Comparison of ENCODE assay signal across 20 cellular contexts in the genomic region with DNA sequence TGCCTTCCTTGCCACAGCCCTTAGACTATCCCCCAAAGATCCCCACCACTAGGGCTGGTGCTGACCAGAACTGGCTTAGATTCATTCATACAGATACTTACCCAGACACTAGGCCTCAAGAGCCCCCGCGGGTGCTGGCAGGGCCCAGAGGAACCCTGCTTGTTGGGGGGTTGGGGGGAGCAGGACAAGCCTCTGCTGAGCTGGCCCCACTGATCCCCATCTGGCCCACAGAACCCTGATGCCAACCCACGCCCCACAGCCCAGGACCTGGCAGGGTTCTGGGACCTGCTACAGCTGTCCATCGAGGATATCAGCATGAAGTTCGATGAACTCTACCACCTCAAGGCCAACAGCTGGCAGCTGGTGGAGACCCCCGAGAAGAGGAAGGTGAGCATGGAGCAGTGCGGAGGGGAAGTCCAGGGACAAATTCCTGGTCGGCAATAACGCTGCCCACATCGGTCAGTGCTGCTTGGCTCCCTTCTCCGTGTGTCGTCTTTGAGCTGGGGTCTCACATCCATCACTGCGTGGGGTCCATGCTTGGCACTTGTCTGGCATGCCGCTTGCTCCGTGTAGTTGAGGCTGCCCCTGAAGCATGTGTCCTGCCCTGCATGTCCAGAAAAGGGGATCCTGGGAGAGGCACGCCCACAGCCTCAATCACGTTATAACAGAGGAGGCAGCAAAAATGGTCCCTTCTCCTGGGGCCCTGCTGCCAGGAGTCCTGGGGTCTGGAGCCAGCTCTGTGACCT. TPM values are rescaled to one million over a fixed set of nuclear protein-coding genes. Genes with fewer than 3 reads are reported as not detected.
DNase-seq lines count a peak whose midpoint lies in the region; ATAC-seq, FAIRE-seq and TF ChIP-seq lines count a peak whose summit lies in the region.
"Had no signal": no experiment of that assay in that cellular context is flagged by ENCODE, and none has a peak within 500 bp of the region (broad histone marks: within the 10 kb centered on the region; RNA-seq: fewer than 3 reads in every experiment).

No MANE protein-coding gene starts in this region.

- no peak overlapping the region for H4K5ac ChIP-seq in H1 (ENCODE audit: insufficient read length, low read depth, low read length)

- TF ChIP-seq RAD21 in H1 (IDR thresholded peaks at IDR 0.05 in 1 of 2, conservative IDR thresholded peaks at IDR 0.05 in 1 of 2; ENCODE audit: low read depth in 2 of 2, low read length in 2 of 2): no peak

- H2BK12ac ChIP-seq in H1 (ENCODE audit: low read depth, low read length): no peak overlapping the region

- peaks cover 7% of the 10 kb centered on the region for H3K36me3 Mint-ChIP-seq in activated naive CD4-positive, alpha-beta T cell treated with anti-CD3 and anti-CD28 coated beads, Interleukin-2, amount 10 ng/mL, durations not matched to agents 7 days and 5 days

- peak overlapping the region; percentile 26 for H3K27ac ChIP-seq in cardiac muscle cell
- no peak overlapping the region for H3K27ac ChIP-seq in right atrium auricular region
- H3K27ac ChIP-seq in H1 (ENCODE audit: low read depth, low read length): no peak overlapping the region
- H3K27ac ChIP-seq in osteoblast (ENCODE audit: low read depth, low read length): no peak overlapping the region
- H3K27ac ChIP-seq: A549, PC-9, suprapubic skin had no signal

- H3K36me3 ChIP-seq in cardiac muscle cell: peaks cover 25% of the 10 kb centered on the region
- peaks cover 61% of the 10 kb centered on the region for H3K36me3 ChIP-seq in right atrium auricular region
- H3K36me3 ChIP-seq in H1 (ENCODE audit: control insufficient read depth in 2 of 4, insufficient read depth in 4 of 4, low read length in 3 of 4): peaks cover 6 to 34% (median 19%) of the 10 kb centered on the region in 4 experiments
- H3K36me3 ChIP-seq in osteoblast (ENCODE audit: insufficient read depth, low read length): peaks cover 82% of the 10 kb centered on the region

- H3K4ac ChIP-seq in H1 (replicated peaks; ENCODE audit: insufficient read length, low read depth, low read length): no peak overlapping the region

- H3K27me3 ChIP-seq in cardiac muscle cell (no peaks in the 10 kb centered on the region), right atrium auricular region (no peaks in the 10 kb centered on the region), H1 (replicated peaks in 1 of 4; ENCODE audit: control insufficient read depth in 3 of 4, extremely low read depth in 1 of 4, insufficient read depth in 3 of 4, low read length in 3 of 4) (no peaks in the 10 kb centered on the region), osteoblast (ENCODE audit: insufficient read depth, low read length) (no peaks in the 10 kb centered on the region)
- H3K27me3 ChIP-seq: BLaER1 treated with 17β-estradiol and CSF1 and Interleukin-3, amounts not matched to agents 10 nM and 100 nM; suprapubic skin had no signal

- FAIRE-seq in H1 (lab: Jason Lieb, UNC): no peak
- FAIRE-seq: A549 had no signal

- H4K91ac ChIP-seq in H1 (replicated peaks; ENCODE audit: insufficient read length, low read length): no peak overlapping the region

- WGBS in H1 (ENCODE audit: extremely low coverage in 1 of 2, insufficient coverage in 1 of 2, insufficient read length in 1 of 2, insufficient replicate concordance in 2 of 2, low coverage in 1 of 2, low lambda C conversion rate in 2 of 2, missing lambda C conversion rate in 1 of 2), 2 experiments: 95% methylated on average over 17 of the region's 17 CpGs; no CpG with 5 or more reads in 1 of the 2 experiments

- no peak overlapping the region for H3K23ac ChIP-seq in H1 (ENCODE audit: insufficient read length)

- H2AK5ac ChIP-seq in H1 (ENCODE audit: low read depth, low read length): no peak overlapping the region

- 0 out of 2 replicates have a peak overlapping the region, but pooled peaks have one; percentile 35 for H2BK5ac ChIP-seq in H1 (ENCODE audit: low read depth, low read length)

- no peaks in the 10 kb centered on the region for H3K9me3 Mint-ChIP-seq in activated naive CD4-positive, alpha-beta T cell treated with anti-CD3 and anti-CD28 coated beads, Interleukin-2, amount 10 ng/mL, durations not matched to agents 7 days and 5 days
- H3K9me3 Mint-ChIP-seq: activated naive CD4-positive, alpha-beta T cell treated with anti-CD3 and anti-CD28 coated beads, Interleukin-2, amount 50 U/mL, for 24 hours had no signal

- H2BK15ac ChIP-seq in H1 (ENCODE audit: low read length): no peak overlapping the region

- H3K79me2 ChIP-seq in H1 (ENCODE audit: control insufficient read depth in 1 of 2, insufficient read depth in 2 of 2, low read length in 2 of 2) (no peaks in the 10 kb centered on the region), osteoblast (ENCODE audit: insufficient read depth, low read length) (peaks cover 41% of the 10 kb centered on the region)

- H3K23me2 ChIP-seq in H1 (ENCODE audit: low read depth, low read length): no peaks in the 10 kb centered on the region

- no peak overlapping the region for H3K9ac ChIP-seq in H1 (replicated peaks in 1 of 4; ENCODE audit: extremely low read depth in 1 of 4, low read depth in 3 of 4, low read length in 3 of 4)

- H3K14ac ChIP-seq in H1 (ENCODE audit: insufficient read length): no peak overlapping the region

- H4K20me1 ChIP-seq in H1 (replicated peaks in 1 of 2; ENCODE audit: control insufficient read depth in 1 of 2, insufficient read depth in 2 of 2, low read length in 2 of 2): peaks cover 9 to 11% of the 10 kb centered on the region in 2 experiments
- H4K20me1 ChIP-seq in osteoblast (ENCODE audit: insufficient read depth, low read length): peaks cover 30% of the 10 kb centered on the region

- H3K9me3 ChIP-seq in cardiac muscle cell (ENCODE audit: low read depth) (no peaks in the 10 kb centered on the region), right atrium auricular region (no peaks in the 10 kb centered on the region), H1 (ENCODE audit: insufficient read depth in 2 of 2, low read depth in 1 of 2, low read length in 1 of 2) (no peaks in the 10 kb centered on the region), osteoblast (ENCODE audit: low read depth, low read length) (no peaks in the 10 kb centered on the region)
- H3K9me3 ChIP-seq: A549; BLaER1 treated with 17β-estradiol and CSF1 and Interleukin-3, amounts not matched to agents 10 nM and 100 nM; suprapubic skin had no signal

- no peaks in the 10 kb centered on the region for H3K27me3 Mint-ChIP-seq in activated naive CD4-positive, alpha-beta T cell treated with anti-CD3 and anti-CD28 coated beads, Interleukin-2, amount 10 ng/mL, durations not matched to agents 7 days and 5 days
- H3K27me3 Mint-ChIP-seq: activated naive CD4-positive, alpha-beta T cell treated with anti-CD3 and anti-CD28 coated beads, Interleukin-2, amount 50 U/mL, for 24 hours had no signal

- H2AFZ ChIP-seq in H1 (ENCODE audit: low read length): no peak overlapping the region
- H2AFZ ChIP-seq in osteoblast (ENCODE audit: low read length): no peak overlapping the region
- H2AFZ ChIP-seq: PC-9 had no signal

- H3K4me3 Mint-ChIP-seq in activated naive CD4-positive, alpha-beta T cell treated with anti-CD3 and anti-CD28 coated beads, Interleukin-2, amount 10 ng/mL, durations not matched to agents 7 days and 5 days: no peak overlapping the region
- H3K4me3 Mint-ChIP-seq: activated naive CD4-positive, alpha-beta T cell treated with anti-CD3 and anti-CD28 coated beads, Interleukin-2, amount 50 U/mL, for 24 hours had no signal

- no peak for TF ChIP-seq POLR2A in H1 (IDR thresholded peaks at IDR 0.05; ENCODE audit: control extremely low read depth in 1 of 2, low read depth in 2 of 2, low read length in 2 of 2)

- H2BK120ac ChIP-seq in H1 (replicated peaks; ENCODE audit: low read depth, low read length): no peak overlapping the region

- CTCF ChIA-PET in H1 (lab: Charles Lee; ENCODE audit: partially characterized antibody): interaction anchor here (0.6 to 1.3 kb wide), 2 partner anchors 8 to 89 kb away, joined by 3 to 4 read pairs; no protein-coding TSS in a partner anchor
- CTCF ChIA-PET in activated naive CD4-positive, alpha-beta T cell treated with anti-CD3 and anti-CD28 coated beads, Interleukin-2, amount 10 ng/mL, durations not matched to agents 7 days and 5 days (lab: Charles Lee): no interaction called here

- no peak overlapping the region for H3K18ac ChIP-seq in H1 (ENCODE audit: extremely low read depth, low read length)

- TF ChIP-seq EP300 in H1 (IDR thresholded peaks at IDR 0.05; ENCODE audit: borderline replicate concordance in 1 of 2, low read depth in 2 of 2, low read length in 2 of 2): no peak

- H3K79me1 ChIP-seq in H1 (ENCODE audit: low read depth, low read length): no peaks in the 10 kb centered on the region; the same call in 1 of the 2 replicates

- POLR2A ChIA-PET in H1 (lab: Charles Lee; ENCODE audit: partially characterized antibody): no interaction called here

- H3K4me3 ChIP-seq in cardiac muscle cell: no peak overlapping the region
- H3K4me3 ChIP-seq in right atrium auricular region: no peak overlapping the region
- no peak overlapping the region for H3K4me3 ChIP-seq in H1 (ENCODE audit: extremely low read depth in 1 of 4, insufficient read depth in 2 of 4, low read depth in 3 of 4, low read length in 4 of 4)
- no peak overlapping the region for H3K4me3 ChIP-seq in osteoblast (ENCODE audit: insufficient read depth, low read length)
- H3K4me3 ChIP-seq: A549; BLaER1 treated with 17β-estradiol and CSF1 and Interleukin-3, amounts not matched to agents 10 nM and 100 nM; PC-9; suprapubic skin had no signal

- DNase-seq in cardiac muscle cell (ENCODE audit: low read depth in 1 of 2, low spot score in 1 of 2) (no peak), right atrium auricular region (ENCODE audit: low spot score) (no peak), H1 (ENCODE audit: low read depth in 1 of 2, low spot score in 2 of 2) (no peak), osteoblast (ENCODE audit: insufficient read length, low spot score, missing footprints) (peak; percentile 37), globus pallidus (ENCODE audit: low spot score) (no peak)
- no peak for DNase-seq in stimulated activated CD4-positive, alpha-beta T cell treated with anti-CD3 and anti-CD28 coated beads, Interleukin-1b, Interleukin-23, amount 100 ng/mL, for 48 hours
- DNase-seq in activated naive CD4-positive, alpha-beta T cell treated with anti-CD3 and anti-CD28 coated beads, Interleukin-2, amount 10 ng/mL, durations not matched to agents 7 days and 5 days: no peak
- DNase-seq: activated T-cell treated with anti-CD3 and anti-CD28 coated beads, Interleukin-2, amount 50 U/mL, for 48 hours; effector memory CD4-positive, alpha-beta T cell; kidney glomerular epithelial cell; NCI-H1092 treated with DMSO at 0.1 percent for 48 hours; NCI-H2029 treated with DMSO at 0.1 percent for 48 hours; PC-9; right cardiac atrium; SIG-M5 had no signal

- no peak overlapping the region for H2BK20ac ChIP-seq in H1 (ENCODE audit: low read length)

- no peak overlapping the region; the same call in 1 of the 2 replicates for H4K8ac ChIP-seq in H1 (ENCODE audit: extremely low read depth, insufficient read depth, low read length)

- H3K4me1 ChIP-seq in cardiac muscle cell (ENCODE audit: low read depth) (no peaks in the 10 kb centered on the region), right atrium auricular region (peaks cover 0 to 6% of the 10 kb centered on the region in 2 donors), H1 (replicated peaks in 1 of 4; ENCODE audit: control insufficient read depth in 3 of 4, insufficient read depth in 4 of 4, low read length in 3 of 4) (no peaks in the 10 kb centered on the region), osteoblast (ENCODE audit: insufficient read depth, low read length) (no peaks in the 10 kb centered on the region)
- H3K4me1 ChIP-seq: A549, suprapubic skin had no signal

- H3K4me2 ChIP-seq in H1 (ENCODE audit: insufficient read depth in 1 of 2, low read depth in 2 of 2, low read length in 2 of 2) (no peak overlapping the region), osteoblast (ENCODE audit: insufficient read depth, low read length) (no peak overlapping the region)
- H3K4me2 ChIP-seq: A549, PC-9 had no signal

- no peak overlapping the region for H3K27ac Mint-ChIP-seq in activated naive CD4-positive, alpha-beta T cell treated with anti-CD3 and anti-CD28 coated beads, Interleukin-2, amount 10 ng/mL, durations not matched to agents 7 days and 5 days
- H3K27ac Mint-ChIP-seq: activated naive CD4-positive, alpha-beta T cell treated with anti-CD3 and anti-CD28 coated beads, Interleukin-2, amount 50 U/mL, for 24 hours had no signal

- no peak overlapping the region for H3K56ac ChIP-seq in H1 (replicated peaks; ENCODE audit: insufficient read length, low read depth, low read length)

- ATAC-seq in HG03571 (IDR thresholded peaks at IDR 0.05; ENCODE audit: unreplicated experiment): no peak
- ATAC-seq: right cardiac atrium had no signal

- no peaks in the 10 kb centered on the region for H3K4me1 Mint-ChIP-seq in activated naive CD4-positive, alpha-beta T cell treated with anti-CD3 and anti-CD28 coated beads, Interleukin-2, amount 10 ng/mL, durations not matched to agents 7 days and 5 days
- H3K4me1 Mint-ChIP-seq: activated naive CD4-positive, alpha-beta T cell treated with anti-CD3 and anti-CD28 coated beads, Interleukin-2, amount 50 U/mL, for 24 hours had no signal

- TF ChIP-seq CTCF in cardiac muscle cell (IDR thresholded peaks at IDR 0.05; ENCODE audit: low read depth, low read length) (no peak), right atrium auricular region (IDR thresholded peaks at IDR 0.05) (no peak), H1 (IDR thresholded peaks at IDR 0.05; ENCODE audit: control extremely low read depth in 1 of 3, insufficient read depth in 1 of 3, low read depth in 1 of 3, low read length in 3 of 3) (no peak), osteoblast (IDR thresholded peaks at IDR 0.05; ENCODE audit: extremely low read depth, low read depth, low read length) (no peak)

RNA-seq across cellular contexts. Expression of a gene that starts 15.5 kb away (rescaled TPM):
- 579 and 882 TPM in 2 replicates for total RNA-seq in cardiac muscle cell
- polyA plus RNA-seq in cardiac muscle cell: 1,085 and 1,624 TPM in 2 replicates
- 100 to 1,000 TPM; 558 to 602 TPM for total RNA-seq in right atrium auricular region
- total RNA-seq in H1 (2021; fragmentation: NEBNext Ultra II Directional; extraction: Animal tissue kit (Norgen Biotek cat#: 25700)): 193 TPM in 2 replicates
- polyA plus RNA-seq in H1 (2011; rRNA removed): 26.8 and 33.6 TPM in 2 replicates
- 26.1 TPM for polyA plus RNA-seq in H1 (2011; cell fraction: cytosol; rRNA removed)
- polyA plus RNA-seq in H1 (2011; cell fraction: nucleus; rRNA removed): 27.8 TPM
- 116 to 146 TPM (median 142 TPM) in 4 replicates for polyA plus RNA-seq in H1 (2012, experiment 1 of 2)
- 93.0 TPM for polyA plus RNA-seq in H1 (2012, experiment 2 of 2)
- 124 TPM for polyA plus RNA-seq in H1 (2013, experiment 1 of 2)
- 130 TPM for polyA plus RNA-seq in H1 (2013, experiment 2 of 2)
- 14.4 and 18.9 TPM in 2 replicates for polyA minus RNA-seq in H1 (2011; rRNA and poly(A)+ RNA removed)
- polyA minus RNA-seq in H1 (2011; cell fraction: cytosol; rRNA and poly(A)+ RNA removed): 50.8 TPM
- polyA minus RNA-seq in H1 (2011; cell fraction: nucleus; rRNA and poly(A)+ RNA removed): 14.0 TPM
- 135 and 141 TPM in 2 replicates for total RNA-seq in osteoblast

RNA-seq across cellular contexts. Expression of a gene that starts 47.6 kb away (rescaled TPM):
- 52.8 and 59.4 TPM in 2 replicates for total RNA-seq in cardiac muscle cell
- 69.5 and 90.6 TPM in 2 replicates for polyA plus RNA-seq in cardiac muscle cell
- 10 to 100 TPM in 1 of 2 donors, 1 to 10 TPM in 1; 8.9 to 10.7 TPM for total RNA-seq in right atrium auricular region
- 76.7 and 77.7 TPM in 2 replicates for total RNA-seq in H1 (2021; fragmentation: NEBNext Ultra II Directional; extraction: Animal tissue kit (Norgen Biotek cat#: 25700))
- polyA plus RNA-seq in H1 (2011; rRNA removed): 49.7 and 74.5 TPM in 2 replicates
- 47.5 TPM for polyA plus RNA-seq in H1 (2011; cell fraction: cytosol; rRNA removed)
- 57.4 TPM for polyA plus RNA-seq in H1 (2011; cell fraction: nucleus; rRNA removed)
- 32.6 to 40.3 TPM (median 35.4 TPM) in 4 replicates for polyA plus RNA-seq in H1 (2012, experiment 1 of 2)
- polyA plus RNA-seq in H1 (2012, experiment 2 of 2): 37.6 TPM
- 52.6 TPM for polyA plus RNA-seq in H1 (2013, experiment 1 of 2)
- 60.1 TPM for polyA plus RNA-seq in H1 (2013, experiment 2 of 2)
- 42.7 and 55.0 TPM in 2 replicates for polyA minus RNA-seq in H1 (2011; rRNA and poly(A)+ RNA removed)
- 37.8 TPM for polyA minus RNA-seq in H1 (2011; cell fraction: cytosol; rRNA and poly(A)+ RNA removed)
- 20.0 TPM for polyA minus RNA-seq in H1 (2011; cell fraction: nucleus; rRNA and poly(A)+ RNA removed)
- total RNA-seq in osteoblast: 9.7 and 10.9 TPM in 2 replicates
